In the genomic region with DNA sequence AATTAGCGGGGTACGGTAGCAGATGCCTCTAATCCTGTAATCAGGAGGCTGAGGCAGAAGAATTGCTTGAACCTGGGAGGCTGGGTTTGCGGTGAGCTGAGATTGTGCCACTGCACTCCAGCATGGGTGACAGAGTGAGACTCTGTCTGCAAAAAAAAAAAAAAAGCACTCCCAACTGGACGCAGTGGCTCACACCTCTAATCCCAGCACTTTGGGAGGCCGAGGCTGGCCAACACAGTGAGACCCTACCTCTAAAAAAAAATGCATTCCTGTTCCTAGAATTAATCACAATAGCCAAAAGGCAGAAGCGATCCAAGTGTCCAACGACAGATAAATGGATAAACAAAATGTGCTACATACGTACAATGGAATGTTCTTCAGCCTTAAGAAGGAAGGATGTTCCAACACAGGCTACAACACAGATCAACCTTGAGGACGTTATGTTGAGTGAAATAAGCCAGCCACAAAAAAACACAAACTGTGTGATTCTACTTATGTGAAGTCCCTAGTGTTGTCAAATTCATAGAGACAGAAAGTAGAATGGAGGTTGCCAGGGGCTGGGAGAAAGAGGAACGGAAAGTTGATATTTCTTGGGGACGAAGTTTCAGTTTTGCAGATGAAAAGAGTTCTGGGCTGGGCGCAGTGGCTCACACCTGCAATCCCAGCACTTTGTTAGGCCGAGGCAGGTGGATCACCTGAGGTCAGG, we compare ENCODE assay signal across 10 cellular contexts. TPM values are rescaled to one million over a fixed set of nuclear protein-coding genes. Genes with fewer than 3 reads are reported as not detected.
DNase-seq lines count a peak whose midpoint lies in the region; ATAC-seq and TF ChIP-seq lines count a peak whose summit lies in the region.
"Had no signal": no experiment of that assay in that cellular context is flagged by ENCODE, and none has a peak within 500 bp of the region (broad histone marks: within the 10 kb centered on the region; RNA-seq: fewer than 3 reads in every experiment).

No MANE protein-coding gene starts in this region.

- H3K4me3 ChIP-seq in HL-60 (replicated peaks; ENCODE audit: insufficient read depth, low read length) = no peak overlapping the region
- H3K4me3 ChIP-seq: SJSA1 had no signal

- intact Hi-C loops in CD14-positive monocyte (cut with micrococcal nuclease) = no loop called here

- H3K4me3 Mint-ChIP-seq in CD14-positive monocyte (peak overlapping the region; percentile 59 to 80), glutamatergic neuron (ENCODE audit: unreplicated experiment) (no peak overlapping the region)
- peak overlapping the region; percentile 26 for H3K4me3 Mint-ChIP-seq in activated naive CD8-positive, alpha-beta T cell treated with anti-CD3 and anti-CD28 coated beads for 36 hours

- peak overlapping the region; percentile 41 for H3K27ac ChIP-seq in HL-60 (replicated peaks)
- H3K27ac ChIP-seq: SJSA1 had no signal

- peaks cover 43 to 92% of the 10 kb centered on the region in 2 donors for H3K36me3 Mint-ChIP-seq in CD14-positive monocyte
- peaks cover 40% of the 10 kb centered on the region for H3K36me3 Mint-ChIP-seq in activated naive CD8-positive, alpha-beta T cell treated with anti-CD3 and anti-CD28 coated beads for 36 hours
- H3K36me3 Mint-ChIP-seq in glutamatergic neuron (ENCODE audit: unreplicated experiment) = no peaks in the 10 kb centered on the region

- H3K27me3 Mint-ChIP-seq in CD14-positive monocyte (ENCODE audit: low read depth in 3 of 3) = no peaks in the 10 kb centered on the region
- H3K27me3 Mint-ChIP-seq in activated naive CD8-positive, alpha-beta T cell treated with anti-CD3 and anti-CD28 coated beads for 36 hours = no peaks in the 10 kb centered on the region
- no peaks in the 10 kb centered on the region for H3K27me3 Mint-ChIP-seq in glutamatergic neuron (ENCODE audit: unreplicated experiment)

- peaks cover 77% of the 10 kb centered on the region for H3K4me1 Mint-ChIP-seq in CD14-positive monocyte
- peaks cover 73% of the 10 kb centered on the region for H3K4me1 Mint-ChIP-seq in activated naive CD8-positive, alpha-beta T cell treated with anti-CD3 and anti-CD28 coated beads for 36 hours
- peaks cover 5% of the 10 kb centered on the region for H3K4me1 Mint-ChIP-seq in glutamatergic neuron (ENCODE audit: low read depth, unreplicated experiment)

- no peaks in the 10 kb centered on the region for H3K27me3 ChIP-seq in HL-60 (ENCODE audit: insufficient read depth, poor library complexity, severe bottlenecking)
- H3K27me3 ChIP-seq: SJSA1 had no signal

- peak; percentile 35 for DNase-seq in CD14-positive monocyte (ENCODE audit: low spot score)
- DNase-seq in HL-60 (ENCODE audit: low read depth in 1 of 2, low spot score in 1 of 2) = no peak
- no peak for DNase-seq in activated naive CD8-positive, alpha-beta T cell treated with anti-CD3 and anti-CD28 coated beads for 36 hours
- no peak for DNase-seq in glutamatergic neuron
- DNase-seq in activated gamma-delta T cell treated with Interleukin-2 at 50 U/mL for 16 hours = no peak
- DNase-seq in activated CD4-positive, CD25-positive, alpha-beta regulatory T cell (lab: John Stamatoyannopoulos, UW) = no peak
- DNase-seq: head of caudate nucleus had no signal

- ATAC-seq in GM18861 (IDR thresholded peaks at IDR 0.05; ENCODE audit: unreplicated experiment) (peak; percentile 55), HG03039 (IDR thresholded peaks at IDR 0.05; ENCODE audit: unreplicated experiment) (no peak)

- H3K9me3 Mint-ChIP-seq in CD14-positive monocyte = no peaks in the 10 kb centered on the region
- H3K9me3 Mint-ChIP-seq in activated naive CD8-positive, alpha-beta T cell treated with anti-CD3 and anti-CD28 coated beads for 36 hours = no peaks in the 10 kb centered on the region
- H3K9me3 Mint-ChIP-seq in glutamatergic neuron (ENCODE audit: unreplicated experiment) = peaks cover 3% of the 10 kb centered on the region

- H3K27ac Mint-ChIP-seq in CD14-positive monocyte (peak overlapping the region; percentile 79 to 95 (median 94)), glutamatergic neuron (ENCODE audit: unreplicated experiment) (no peak overlapping the region)
- H3K27ac Mint-ChIP-seq in activated naive CD8-positive, alpha-beta T cell treated with anti-CD3 and anti-CD28 coated beads for 36 hours = peak overlapping the region; percentile 71

- TF ChIP-seq CTCF in CD14-positive monocyte (IDR thresholded peaks at IDR 0.05) (no peak), HL-60 (IDR thresholded peaks at IDR 0.05; ENCODE audit: insufficient read depth, low read length) (no peak), glutamatergic neuron (IDR thresholded peaks at IDR 0.05; ENCODE audit: partially characterized antibody, unreplicated experiment) (no peak)

RNA-seq across cellular contexts. Expression of a gene that starts 13.8 kb away (rescaled TPM):
- polyA plus RNA-seq in CD14-positive monocyte = 1 to 10 TPM; 6.4 to 7.2 TPM
- total RNA-seq in activated naive CD8-positive, alpha-beta T cell treated with anti-CD3 and anti-CD28 coated beads for 36 hours = 10 to 100 TPM; 36.1 to 37.4 TPM
- total RNA-seq in glutamatergic neuron (ENCODE audit: unreplicated experiment) = 14.9 TPM

RNA-seq across cellular contexts. Expression of a gene that starts 27.0 kb away (rescaled TPM):
- polyA plus RNA-seq in CD14-positive monocyte = 1 to 10 TPM; 1.5 to 3.1 TPM
- under 1 TPM; 0.35 to 0.42 TPM for total RNA-seq in activated naive CD8-positive, alpha-beta T cell treated with anti-CD3 and anti-CD28 coated beads for 36 hours
- 17.3 TPM for total RNA-seq in glutamatergic neuron (ENCODE audit: unreplicated experiment)

Comparison
In these comparisons a context has a peak if more than half of its experiments do, and no peak if none do; other contexts are left out.
1. RNA of a gene that starts 27.0 kb away (total RNA-seq): 17.3 TPM in glutamatergic neuron (single experiment); 0.35 to 0.42 TPM in activated naive CD8-positive, alpha-beta T cell treated with anti-CD3 and anti-CD28 coated beads for 36 hours; every median in the first group is over 10 times any median in the second.